ENCODE assay signal across 27 cellular contexts in the genomic region with DNA sequence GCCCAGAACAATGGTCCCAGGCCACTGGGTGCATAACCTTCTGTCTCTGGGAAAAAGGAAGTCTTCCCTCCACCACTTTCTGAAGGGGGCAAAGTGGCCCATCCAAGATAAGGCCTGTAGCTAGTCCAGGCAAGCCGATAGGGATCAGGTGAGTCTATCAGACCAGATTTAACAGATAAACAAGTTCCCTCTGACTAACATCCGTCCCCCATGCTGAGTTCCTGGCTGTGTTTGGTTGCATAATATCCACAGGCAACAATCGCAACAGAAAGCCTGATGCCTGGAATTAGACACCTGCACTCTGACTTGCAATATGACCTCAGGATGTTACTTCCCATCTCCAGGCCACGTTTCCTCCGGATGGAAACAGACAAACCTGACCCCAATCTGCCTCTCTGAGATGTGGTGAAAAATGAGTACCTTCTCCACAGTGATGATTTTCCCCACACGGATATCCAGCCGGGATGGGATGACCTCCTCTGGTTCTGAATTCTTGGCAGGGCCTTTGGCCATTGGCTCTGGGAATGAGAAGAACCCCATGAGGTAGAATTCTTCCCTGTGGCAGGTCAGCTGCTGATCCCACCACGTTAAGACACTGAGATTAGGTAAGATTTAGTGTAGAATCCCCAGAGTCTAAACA. TPM values are rescaled to one million over a fixed set of nuclear protein-coding genes. Genes with fewer than 3 reads are reported as not detected.
DNase-seq lines count a peak whose midpoint lies in the region; ATAC-seq, FAIRE-seq and TF ChIP-seq lines count a peak whose summit lies in the region.
"Had no signal": no experiment of that assay in that cellular context is flagged by ENCODE, and none has a peak within 500 bp of the region (broad histone marks: within the 10 kb centered on the region; RNA-seq: fewer than 3 reads in every experiment).

No MANE protein-coding gene starts in this region.

- H2BK120ac ChIP-seq in mesendoderm (ENCODE audit: low read depth, low read length): no peak overlapping the region

- no peak overlapping the region for H2AK5ac ChIP-seq in mesendoderm (ENCODE audit: low read length)

- H3K36me3 ChIP-seq in bronchial epithelial cell (ENCODE audit: control insufficient read depth, insufficient read depth, low read length): peaks cover 33% of the 10 kb centered on the region
- peaks cover 42% of the 10 kb centered on the region for H3K36me3 ChIP-seq in mesendoderm (ENCODE audit: control insufficient read depth, insufficient read depth, low read length)
- H3K36me3 ChIP-seq: uterus had no signal

- H4K5ac ChIP-seq in mesendoderm (ENCODE audit: low read length): no peak overlapping the region

- H3K27ac ChIP-seq in AG04450 (ENCODE audit: low read depth, low read length) (peak overlapping the region; percentile 21), mesendoderm (ENCODE audit: low read depth, low read length) (no peak overlapping the region)
- H3K27ac ChIP-seq: C4-2B, GM23248, left ventricle myocardium inferior, uterus had no signal

- no peak overlapping the region for H3K18ac ChIP-seq in mesendoderm (ENCODE audit: low read length)

- H3K23ac ChIP-seq in mesendoderm (ENCODE audit: low read length): no peak overlapping the region

- no peak overlapping the region for H2BK15ac ChIP-seq in mesendoderm (replicated peaks; ENCODE audit: low read depth)

- peaks cover 1% of the 10 kb centered on the region for H3K79me1 ChIP-seq in mesendoderm (ENCODE audit: low read length)

- no peaks in the 10 kb centered on the region for H3K79me2 ChIP-seq in mesendoderm (ENCODE audit: control insufficient read depth, insufficient read depth, low read length)

- CTCF ChIA-PET in AG04450 (lab: Charles Lee): no interaction called here

- DNase-seq in AG04450 (ENCODE audit: low read depth, low spot score): no peak
- peak; percentile 46 for DNase-seq in M059J (ENCODE audit: low read depth)
- DNase-seq in bronchial epithelial cell (ENCODE audit: low read depth): peak; percentile 92
- peak; percentile 39 for DNase-seq in mesendoderm
- no peak for DNase-seq in DMS53 treated with DMSO at 0.1 percent for 48 hours (lab: John Stamatoyannopoulos, UW; ENCODE audit: unreplicated experiment)
- DNase-seq: ACHN; activated CD8-positive, alpha-beta T cell treated with anti-CD3 and anti-CD28 coated beads, Interleukin-2, amount 10 ng/mL, durations not matched to agents 7 days and 5 days; activated naive CD4-positive, alpha-beta T cell treated with anti-CD3 and anti-CD28 coated beads for 36 hours; activated T-cell treated with anti-CD3 and anti-CD28 coated beads, Interleukin-2, amount 50 U/mL, for 1 hour; GM23248; left ventricle myocardium inferior; NCI-H2029 treated with DMSO at 0.1 percent for 48 hours; NCI-H446 treated with DMSO at 0.1 percent for 48 hours; NK-92 treated with Interleukin-12 subunit alpha and Interleukin-12 subunit beta, amount 100 ng/mL, for 24 hours; nucleus accumbens; stimulated activated CD4-positive, alpha-beta T cell treated with anti-CD3 and anti-CD28 coated beads, Interleukin-4, amount 100 ng/mL, for 4 hours; T1000; uterus had no signal

- FAIRE-seq in bronchial epithelial cell (lab: Jason Lieb, UNC): no peak
- FAIRE-seq: colon, D721Med, GM19239, RCC 7860 had no signal

- H3K9me3 ChIP-seq in AG04450 (ENCODE audit: control insufficient read depth, insufficient read depth, low read length): no peaks in the 10 kb centered on the region
- H3K9me3 ChIP-seq: left ventricle myocardium inferior, uterus had no signal

- H2BK5ac ChIP-seq in mesendoderm (ENCODE audit: low read length): no peak overlapping the region

- H3K4ac ChIP-seq in mesendoderm (ENCODE audit: low read depth, low read length): no peak overlapping the region

- no peak overlapping the region for H4K8ac ChIP-seq in mesendoderm (ENCODE audit: low read depth, low read length)

- no peak for ATAC-seq in GM21526 (IDR thresholded peaks at IDR 0.05; ENCODE audit: low FRiP score, unreplicated experiment)
- ATAC-seq in HG02763 (IDR thresholded peaks at IDR 0.05; ENCODE audit: unreplicated experiment): no peak
- ATAC-seq in GM19023 (IDR thresholded peaks at IDR 0.05; ENCODE audit: unreplicated experiment): no peak
- ATAC-seq: activated CD8-positive, alpha-beta T cell treated with anti-CD3 and anti-CD28 coated beads, Interleukin-2, amount 10 ng/mL, durations not matched to agents 7 days and 5 days; SK-N-SH treated with all-trans-retinoic acid at 6 μM for 48 hours had no signal

- no peaks in the 10 kb centered on the region for H3K4me1 ChIP-seq in mesendoderm (ENCODE audit: control insufficient read depth, low read depth, low read length)
- H3K4me1 ChIP-seq: left ventricle myocardium inferior, uterus had no signal

- WGBS in mesendoderm (ENCODE audit: extremely low coverage, insufficient coverage, low lambda C conversion rate): no CpG with 5 or more reads among the region's 8 CpGs

- H3K56ac ChIP-seq in mesendoderm (ENCODE audit: low read length): no peak overlapping the region

- H3K27me3 ChIP-seq in AG04450 (ENCODE audit: control insufficient read depth, insufficient read depth, low read length) (no peaks in the 10 kb centered on the region), bronchial epithelial cell (ENCODE audit: control insufficient read depth, insufficient read depth, low read length) (no peaks in the 10 kb centered on the region), mesendoderm (ENCODE audit: insufficient read depth, low read length, poor library complexity) (no peaks in the 10 kb centered on the region)
- H3K27me3 ChIP-seq: uterus had no signal

- TF ChIP-seq CTCF in AG04450 (IDR thresholded peaks at IDR 0.05; ENCODE audit: low read depth, low read length) (no peak), bronchial epithelial cell (IDR thresholded peaks at IDR 0.05; ENCODE audit: insufficient read depth, low read length, severe bottlenecking) (no peak)

- H3K4me3 ChIP-seq in AG04450 (ENCODE audit: low read depth, low read length) (no peak overlapping the region), bronchial epithelial cell (ENCODE audit: low read depth, low read length) (no peak overlapping the region), mesendoderm (ENCODE audit: low read length) (no peak overlapping the region)
- H3K4me3 ChIP-seq: GM23248, left ventricle myocardium inferior, uterus had no signal

- H3K9ac ChIP-seq in mesendoderm (ENCODE audit: low read length): no peak overlapping the region
- H3K9ac ChIP-seq: GM23248 had no signal

- no peak overlapping the region for H3K4me2 ChIP-seq in mesendoderm (ENCODE audit: low read length)

- POLR2A ChIA-PET in AG04450 (lab: Yijun Ruan, JAX): interaction anchor here (0.7 kb wide), 1 partner anchor 19 kb away, joined by 3 read pairs; no protein-coding TSS in a partner anchor

RNA-seq across cellular contexts. Expression of gene YARS1, which starts 36.4 kb away (rescaled TPM):
- polyA plus RNA-seq in AG04450 (2011; rRNA removed): 105 and 107 TPM in 2 replicates
- 116 and 130 TPM in 2 replicates for polyA minus RNA-seq in AG04450 (2011; rRNA and poly(A)+ RNA removed)
- total RNA-seq in M059J (2014; rRNA removed; shearing (Covaris generic)): 83.6 and 87.2 TPM in 2 replicates
- 195 and 234 TPM in 2 replicates for total RNA-seq in bronchial epithelial cell
- 217 TPM for polyA plus RNA-seq in mesendoderm (2013, experiment 1 of 2)
- polyA plus RNA-seq in mesendoderm (2013, experiment 2 of 2): 220 TPM

RNA-seq across cellular contexts. Expression of gene S100PBP, which starts 36.7 kb away (rescaled TPM):
- polyA plus RNA-seq in AG04450 (2011; rRNA removed): 32.2 and 43.7 TPM in 2 replicates
- 25.1 and 38.3 TPM in 2 replicates for polyA minus RNA-seq in AG04450 (2011; rRNA and poly(A)+ RNA removed)
- 20.9 and 30.3 TPM in 2 replicates for total RNA-seq in M059J (2014; rRNA removed; shearing (Covaris generic))
- total RNA-seq in bronchial epithelial cell: 20.5 and 30.3 TPM in 2 replicates
- 15.2 TPM for polyA plus RNA-seq in mesendoderm (2013, experiment 1 of 2)
- polyA plus RNA-seq in mesendoderm (2013, experiment 2 of 2): 15.5 TPM

Comparison
In these comparisons a context has a peak if more than half of its experiments do, and no peak if none do; other contexts are left out.
1. DNase-seq: peak in M059J (single experiment), bronchial epithelial cell (single experiment) and mesendoderm (single experiment); none in AG04450 (single experiment) and DMS53 treated with DMSO at 0.1 percent for 48 hours (single experiment).